1 cellular context compared by ENCODE assay signal in genomic region chr1:24490101-24490781, GRCh38.
TF ChIP-seq lines count a peak whose summit lies in the region.

No MANE protein-coding gene starts in this region.

TF ChIP-seq in HepG2, 621 proteins besides CTCF, POLR2A, EP300 and RAD21:
- no peak for TF ChIP-seq RORA (CRISPR knock-in tag; IDR thresholded peaks at IDR 0.05)
- TF ChIP-seq ZFP36L2 (CRISPR knock-in tag; IDR thresholded peaks at IDR 0.05): no peak
- TF ChIP-seq KDM3A (CRISPR knock-in tag; IDR thresholded peaks at IDR 0.05; ENCODE audit: low read depth): no peak
- peak; percentile 70 for TF ChIP-seq NFYB (CRISPR knock-in tag; IDR thresholded peaks at IDR 0.05)
- TF ChIP-seq ZNF576 (CRISPR knock-in tag; IDR thresholded peaks at IDR 0.05): no peak
- TF ChIP-seq ATF6 (CRISPR knock-in tag; conservative IDR thresholded peaks at IDR 0.05): no peak
- TF ChIP-seq ZNF878 (CRISPR knock-in tag; IDR thresholded peaks at IDR 0.05): no peak
- TF ChIP-seq ZMYM4 (CRISPR knock-in tag; IDR thresholded peaks at IDR 0.05): peak; percentile 31; the same call in 1 of the 2 replicates
- no peak for TF ChIP-seq TCF7L2 (IDR thresholded peaks at IDR 0.05; ENCODE audit: low read depth, low read length)
- peak; percentile 66 for TF ChIP-seq NFYC (CRISPR knock-in tag; IDR thresholded peaks at IDR 0.05)
- no peak for TF ChIP-seq DR1 (CRISPR knock-in tag; IDR thresholded peaks at IDR 0.05)
- TF ChIP-seq TBP (CRISPR knock-in tag; IDR thresholded peaks at IDR 0.05): no peak
- TF ChIP-seq TAF1 (CRISPR knock-in tag; IDR thresholded peaks at IDR 0.05): no peak
- TF ChIP-seq CSRNP1 (CRISPR knock-in tag; IDR thresholded peaks at IDR 0.05): no peak
- TF ChIP-seq ZNF550 (CRISPR knock-in tag; IDR thresholded peaks at IDR 0.05; ENCODE audit: borderline replicate concordance): no peak
- no peak for TF ChIP-seq KDM5B (CRISPR knock-in tag; IDR thresholded peaks at IDR 0.05; ENCODE audit: borderline replicate concordance)
- no peak for TF ChIP-seq JARID2 (CRISPR knock-in tag; IDR thresholded peaks at IDR 0.05; ENCODE audit: insufficient replicate concordance)
- no peak for TF ChIP-seq IKZF4 (CRISPR knock-in tag; IDR thresholded peaks at IDR 0.05; ENCODE audit: borderline replicate concordance, low read depth, not compliant biosample characterization)
